Comparison of ENCODE assay signal across 11 cellular contexts in the genomic region with DNA sequence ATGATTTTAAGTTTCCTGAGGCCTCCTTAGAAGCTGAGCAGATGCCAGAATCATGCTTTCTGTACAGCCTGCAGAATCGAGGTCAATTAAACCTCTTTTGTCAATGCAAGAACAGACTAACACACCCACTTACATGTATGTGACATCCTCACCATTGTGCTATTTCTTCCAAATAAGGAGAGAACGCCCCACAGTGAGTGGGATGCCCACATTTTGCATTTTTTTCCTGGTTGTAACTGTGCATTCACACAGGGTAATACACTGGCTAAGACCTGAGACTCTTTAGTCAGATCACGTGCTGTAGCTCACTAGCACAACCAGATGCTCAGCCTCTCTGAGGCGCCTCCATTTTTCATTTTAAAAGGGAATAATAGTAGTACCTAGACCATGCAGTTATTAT.
"Had no signal": no experiment of that assay in that cellular context is flagged by ENCODE, and none has a peak within 500 bp of the region (broad histone marks: within the 10 kb centered on the region; RNA-seq: fewer than 3 reads in every experiment).

No MANE protein-coding gene starts in this region.

- H3K4me3 Mint-ChIP-seq: GM23338, H9, HFFc6 had no signal

- H3K27ac ChIP-seq: GM23248 had no signal

- H3K9me3 Mint-ChIP-seq: GM23338, H9, HFFc6 had no signal

- H3K4me3 ChIP-seq: GM23248, GM23338, HAP-1 had no signal

- ATAC-seq: GM23338, HCT116 had no signal

- H3K9me3 ChIP-seq: HAP-1 had no signal

- FAIRE-seq: H1, H54 had no signal

- H3K27ac Mint-ChIP-seq: GM23338, H9, HFFc6 had no signal

- DNase-seq: GM23248, GOT3, H7, H9, HCEC 1CT, HFFc6 had no signal

- H3K36me3 ChIP-seq: HAP-1 had no signal
